8 cellular contexts compared by ENCODE assay signal in the genomic region with DNA sequence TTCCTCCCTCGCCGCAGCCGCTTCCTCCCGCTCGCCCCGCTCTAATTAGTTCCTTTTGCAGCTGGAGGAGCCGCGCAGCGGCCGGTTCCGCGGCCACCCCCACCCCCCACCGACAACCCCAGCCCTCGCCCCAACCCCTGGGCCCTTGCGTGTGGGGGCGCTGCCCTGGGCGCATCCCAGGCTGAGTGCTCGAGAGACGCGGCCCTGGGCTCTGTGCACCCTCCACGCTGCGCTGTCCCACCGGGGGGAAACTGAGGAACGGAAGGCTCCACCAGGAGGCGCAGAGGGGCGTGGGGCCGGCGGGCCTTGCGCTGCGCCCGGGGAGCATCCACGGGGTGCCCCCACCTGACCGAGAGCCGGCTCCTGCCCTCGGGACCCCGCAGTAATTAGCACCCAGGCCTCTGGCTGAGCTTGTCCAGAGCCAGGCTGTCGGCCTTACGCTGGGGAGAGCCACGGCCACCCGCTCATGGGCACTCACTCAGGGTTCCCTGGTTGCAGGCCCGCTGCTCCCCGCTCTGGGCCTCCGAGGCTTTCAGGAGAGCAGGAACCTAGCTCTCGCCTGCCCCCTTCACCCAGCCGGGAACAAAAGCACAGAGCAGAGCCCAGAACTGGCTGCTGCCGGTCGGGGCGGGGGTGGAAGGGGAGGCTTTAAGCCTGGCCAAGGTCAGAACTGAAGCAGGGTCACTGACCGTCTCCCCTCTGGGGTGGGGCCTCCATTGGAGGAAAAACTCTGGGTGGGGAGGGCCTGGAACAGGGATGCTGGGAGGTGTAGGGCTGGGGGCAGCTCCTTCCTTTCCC. TPM values are rescaled to one million over a fixed set of nuclear protein-coding genes. Genes with fewer than 3 reads are reported as not detected.
DNase-seq lines count a peak whose midpoint lies in the region; ATAC-seq and TF ChIP-seq lines count a peak whose summit lies in the region.

No MANE protein-coding gene starts in this region.

- peak overlapping the region; percentile 94 for H2BK12ac ChIP-seq in neuronal stem cell (ENCODE audit: low read length)

- H3K27me3 ChIP-seq in Panc1 (ENCODE audit: control insufficient read depth, insufficient read depth, low read length) (no peaks in the 10 kb centered on the region), adipocyte (replicated peaks; ENCODE audit: control insufficient read depth, insufficient read depth, low read length) (no peaks in the 10 kb centered on the region), neuronal stem cell (ENCODE audit: control insufficient read depth in 3 of 3, insufficient read depth in 3 of 3, low read depth in 1 of 3, low read length in 3 of 3) (no peaks in the 10 kb centered on the region), upper lobe of right lung (no peaks in the 10 kb centered on the region)

- H3K14ac ChIP-seq in neuronal stem cell (ENCODE audit: low read length), result peak overlapping the region; percentile 99

- no TSS peak for BruUV-seq in Panc1 (replicated peaks; lab: Mats Ljungman, UMichigan)

- H3K9ac ChIP-seq in adipocyte (ENCODE audit: low read length), result peak overlapping the region; percentile 83
- H3K9ac ChIP-seq in neuronal stem cell (ENCODE audit: low read depth, low read length, poor library complexity), result peak overlapping the region; percentile 88

- peak overlapping the region; percentile 95 for H2BK15ac ChIP-seq in neuronal stem cell (ENCODE audit: low read length)

- peak overlapping the region; percentile 96 for H2BK120ac ChIP-seq in neuronal stem cell (ENCODE audit: low read depth, low read length)

- no peak overlapping the region for H3K4ac ChIP-seq in neuronal stem cell (ENCODE audit: low read length)

- H3K79me1 ChIP-seq in neuronal stem cell (ENCODE audit: low read depth, low read length), result peaks cover 28% of the 10 kb centered on the region

- H3K4me3 ChIP-seq in Panc1 (ENCODE audit: low read depth in 2 of 2, low read length in 2 of 2), result peak overlapping the region; percentile 19 to 34; a peak in 3 of 4 replicates
- H3K4me3 ChIP-seq in adipocyte (ENCODE audit: low read length), result peak overlapping the region; percentile 76
- H3K4me3 ChIP-seq in neuronal stem cell (ENCODE audit: low read length in 2 of 2), result peak overlapping the region; percentile 52 to 79
- H3K4me3 ChIP-seq in upper lobe of right lung, result peak overlapping the region; percentile 40

- H3K4me2 ChIP-seq in neuronal stem cell (ENCODE audit: insufficient read depth, low read length, poor library complexity, severe bottlenecking), result peak overlapping the region; percentile 80

- in situ Hi-C loops in Panc1 (cut with HindIII; ENCODE audit: low pct_unique_long_range_greater_than_20kb, low sequenced_read_pairs), result no loop called here

- H3K36me3 ChIP-seq in Panc1 (ENCODE audit: control insufficient read depth, insufficient read depth, low read length), result peaks cover 2% of the 10 kb centered on the region; the same call in 1 of the 2 replicates
- H3K36me3 ChIP-seq in adipocyte (ENCODE audit: control insufficient read depth, insufficient read depth, low read length, severe bottlenecking), result peaks cover 6% of the 10 kb centered on the region
- H3K36me3 ChIP-seq in neuronal stem cell (replicated peaks in 1 of 2; ENCODE audit: control insufficient read depth in 2 of 2, insufficient read depth in 2 of 2, low read length in 2 of 2), result peaks cover 2 to 13% of the 10 kb centered on the region in 2 donors
- peaks cover 5% of the 10 kb centered on the region for H3K36me3 ChIP-seq in upper lobe of right lung

- H3K4me1 ChIP-seq in Panc1 (ENCODE audit: control insufficient read depth, insufficient read depth, low read length), result peaks cover 73% of the 10 kb centered on the region
- peaks cover 28% of the 10 kb centered on the region for H3K4me1 ChIP-seq in adipocyte (ENCODE audit: control insufficient read depth, insufficient read depth, low read length)
- peaks cover 13 to 31% of the 10 kb centered on the region in 2 donors for H3K4me1 ChIP-seq in neuronal stem cell (ENCODE audit: control insufficient read depth in 2 of 2, insufficient read depth in 1 of 2, low read depth in 1 of 2, low read length in 2 of 2)
- H3K4me1 ChIP-seq in upper lobe of right lung, result peaks cover 59% of the 10 kb centered on the region

- H2AFZ ChIP-seq in neuronal stem cell (ENCODE audit: low read length), result peak overlapping the region; percentile 78

- H3K23ac ChIP-seq in neuronal stem cell (ENCODE audit: low read depth, low read length, poor library complexity), result peak overlapping the region; percentile 86

- H4K8ac ChIP-seq in neuronal stem cell (ENCODE audit: low read depth, low read length), result peak overlapping the region; percentile 92

- peak in 2 of 3 experiments; percentile 58 to 77 for DNase-seq in NCI-H1417 (lab: John Stamatoyannopoulos, UW)
- DNase-seq in NCI-H1417 treated with DMSO at 0.1 percent for 48 hours (lab: John Stamatoyannopoulos, UW), result no peak
- no peak for DNase-seq in Panc1 (ENCODE audit: low read depth, low spot score)
- peak; percentile 87 for DNase-seq in adipocyte (ENCODE audit: low read depth)
- peak; percentile 55 to 94 (median 84) for DNase-seq in head of caudate nucleus
- peak; percentile 75 for DNase-seq in neuronal stem cell (ENCODE audit: low spot score)
- peak; percentile 90 for DNase-seq in upper lobe of right lung

- POLR2A ChIA-PET in Panc1 (lab: Charles Lee), result interaction anchor here (1.0 kb wide), 1 partner anchor 9 kb away, joined by 13 read pairs; no protein-coding TSS in a partner anchor

- peak; percentile 79 for TF ChIP-seq CTCF in Panc1 (IDR thresholded peaks at IDR 0.05)
- TF ChIP-seq CTCF in upper lobe of right lung (IDR thresholded peaks at IDR 0.05), result peak; percentile 62

- H3K27ac ChIP-seq in Panc1 (ENCODE audit: low read length) (peak overlapping the region; percentile 79), neuronal stem cell (replicated peaks; ENCODE audit: low read length) (peak overlapping the region; percentile 49), upper lobe of right lung (peak overlapping the region; percentile 78)

- ATAC-seq in Panc1 (peak; percentile 66), upper lobe of right lung (peak; percentile 76), GM19395 (IDR thresholded peaks at IDR 0.05; ENCODE audit: unreplicated experiment) (no peak)

- H3K9me3 ChIP-seq in Panc1 (ENCODE audit: control insufficient read depth, insufficient read depth, low read depth, low read length) (no peaks in the 10 kb centered on the region), adipocyte (ENCODE audit: control insufficient read depth, low read length) (no peaks in the 10 kb centered on the region), neuronal stem cell (replicated peaks in 1 of 2; ENCODE audit: control insufficient read depth in 2 of 2, insufficient read depth in 1 of 2, low read depth in 1 of 2, low read length in 2 of 2) (no peaks in the 10 kb centered on the region), upper lobe of right lung (no peaks in the 10 kb centered on the region)

- CTCF ChIA-PET in Panc1 (lab: Charles Lee), result interaction anchor here (0.7 to 2.0 kb wide), 5 partner anchors 18 to 74 kb away, joined by 3 to 7 read pairs (median 5); no protein-coding TSS in a partner anchor

- H3K18ac ChIP-seq in neuronal stem cell (ENCODE audit: low read length), result peak overlapping the region; percentile 99

- WGBS in neuronal stem cell (ENCODE audit: extremely low coverage in 2 of 2, insufficient read length in 2 of 2, insufficient replicate concordance in 1 of 2), 2 donors, result no CpG with 5 or more reads among the region's 49 CpGs

- intact Hi-C loops in Panc1 (cut with micrococcal nuclease; ENCODE audit: unreplicated experiment), result no loop called here
- intact Hi-C loops in head of caudate nucleus (cut with DNase I), result loop anchor here (5.0 kb wide), 2 partner anchors 36 to 51 kb away; no protein-coding TSS in a partner anchor
- intact Hi-C loops in upper lobe of right lung (cut with DNase I), result loop anchor here (5.0 kb wide), 1 partner anchor 36 kb away; no protein-coding TSS in a partner anchor

- H4K91ac ChIP-seq in neuronal stem cell (ENCODE audit: low read depth, low read length, poor library complexity), result no peak overlapping the region

- peak overlapping the region; percentile 10 for H2AK5ac ChIP-seq in neuronal stem cell (ENCODE audit: low read depth, low read length)

- H2BK5ac ChIP-seq in neuronal stem cell (ENCODE audit: low read length), result peak overlapping the region; percentile 70

RNA-seq across cellular contexts. Expression of a gene that starts 12.1 kb away (rescaled TPM):
- total RNA-seq in Panc1 (2021; ENCODE audit: unreplicated experiment) (87.3 TPM), upper lobe of right lung (34.1 TPM)
- 78.7 TPM for polyA plus RNA-seq in Panc1 (2012; ENCODE audit: insufficient read length)
- polyA plus RNA-seq in neuronal stem cell (2013, experiment 1 of 2), result 7.6 TPM
- polyA plus RNA-seq in neuronal stem cell (2013, experiment 2 of 2), result 7.9 TPM

RNA-seq across cellular contexts. Expression of a gene that starts 23.1 kb away (rescaled TPM):
- total RNA-seq in Panc1 (2021; ENCODE audit: unreplicated experiment), result 104 TPM
- polyA plus RNA-seq in Panc1 (2012; ENCODE audit: insufficient read length), result 105 TPM
- 76.9 TPM for polyA plus RNA-seq in neuronal stem cell (2013, experiment 1 of 2)
- 74.7 TPM for polyA plus RNA-seq in neuronal stem cell (2013, experiment 2 of 2)
- 41.2 TPM for total RNA-seq in upper lobe of right lung

RNA-seq across cellular contexts. Expression of a gene that starts 43.7 kb away (rescaled TPM):
- 33.5 TPM for total RNA-seq in Panc1 (2021; ENCODE audit: unreplicated experiment)
- polyA plus RNA-seq in Panc1 (2012; ENCODE audit: insufficient read length), result 34.7 TPM
- polyA plus RNA-seq in neuronal stem cell (2013, experiment 1 of 2), result 7.8 TPM
- polyA plus RNA-seq in neuronal stem cell (2013, experiment 2 of 2), result 7.6 TPM
- total RNA-seq in upper lobe of right lung, result 20.3 TPM

RNA-seq across cellular contexts. Expression of a gene that starts 55.2 kb away (rescaled TPM):
- total RNA-seq in Panc1 (2021; ENCODE audit: unreplicated experiment), result 11.1 TPM
- 18.7 TPM for polyA plus RNA-seq in Panc1 (2012; ENCODE audit: insufficient read length)
- polyA plus RNA-seq in neuronal stem cell (2013, experiment 1 of 2), result 18.5 TPM
- 20.5 TPM for polyA plus RNA-seq in neuronal stem cell (2013, experiment 2 of 2)
- 9.6 TPM for total RNA-seq in upper lobe of right lung

Comparison
In these comparisons a context has a peak if more than half of its experiments do, and no peak if none do; other contexts are left out.
1. DNase-seq: peak in NCI-H1417 (2 of 3), adipocyte (single experiment), head of caudate nucleus (42 of 42), neuronal stem cell (single experiment) and upper lobe of right lung (single experiment); none in NCI-H1417 treated with DMSO at 0.1 percent for 48 hours (single experiment) and Panc1 (single experiment).
2. Peak in every context shown above with its lines, with median percentiles within 50 percentile points of each other: H3K27ac ChIP-seq and H3K4me3 ChIP-seq.